2 cellular contexts compared by ENCODE assay signal in genomic region chr10:29746080-29746797, GRCh38.
TF ChIP-seq lines count a peak whose summit lies in the region.

No MANE protein-coding gene starts in this region.

TF ChIP-seq in liver, 16 proteins besides CTCF, POLR2A, EP300 and RAD21 (continued from another document):
- no peak for TF ChIP-seq ZBTB33 (IDR thresholded peaks at IDR 0.05)

TF ChIP-seq in HepG2, 621 proteins besides CTCF, POLR2A, EP300 and RAD21 (continued from another document):
- TF ChIP-seq ZNF772 (CRISPR knock-in tag; IDR thresholded peaks at IDR 0.05) (no peak), SYNCRIP (IDR thresholded peaks at IDR 0.05; ENCODE audit: insufficient read depth, low read depth, low read length) (no peak), CC2D1A (CRISPR knock-in tag; IDR thresholded peaks at IDR 0.05) (no peak), DZIP1 (CRISPR knock-in tag; IDR thresholded peaks at IDR 0.05) (no peak), NONO (IDR thresholded peaks at IDR 0.05) (no peak), NONO (CRISPR knock-in tag; conservative IDR thresholded peaks at IDR 0.05) (no peak), TCF7L2 (IDR thresholded peaks at IDR 0.05; ENCODE audit: low read depth, low read length) (no peak), TMF1 (CRISPR knock-in tag; IDR thresholded peaks at IDR 0.05; ENCODE audit: low read depth) (no peak), ATF3 (CRISPR knock-in tag; IDR thresholded peaks at IDR 0.05) (no peak)
